In the genomic region with DNA sequence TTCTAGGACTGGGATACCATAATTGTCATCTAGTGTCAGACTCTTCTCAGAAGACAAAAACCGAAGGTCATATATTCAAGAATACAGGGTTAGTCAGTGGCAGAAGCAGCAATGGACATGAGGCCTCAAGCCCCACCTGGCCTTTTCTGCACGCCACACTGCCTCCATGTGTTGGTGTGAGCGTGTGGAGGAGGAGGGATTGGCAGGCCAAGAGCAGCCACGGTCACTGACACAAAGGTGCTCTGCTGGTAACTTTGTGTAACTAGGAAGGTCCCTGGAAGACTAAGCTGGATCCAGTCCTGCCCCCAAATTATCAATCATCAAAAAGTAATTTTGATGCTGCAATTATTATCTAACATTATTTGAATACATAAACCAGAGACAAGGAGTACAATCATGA, we compare ENCODE assay signal across 1 cellular context.
TF ChIP-seq lines count a peak whose summit lies in the region.

No MANE protein-coding gene starts in this region.

TF ChIP-seq in HepG2, 621 proteins besides CTCF, POLR2A, EP300 and RAD21:
- TF ChIP-seq, protein P1, sequence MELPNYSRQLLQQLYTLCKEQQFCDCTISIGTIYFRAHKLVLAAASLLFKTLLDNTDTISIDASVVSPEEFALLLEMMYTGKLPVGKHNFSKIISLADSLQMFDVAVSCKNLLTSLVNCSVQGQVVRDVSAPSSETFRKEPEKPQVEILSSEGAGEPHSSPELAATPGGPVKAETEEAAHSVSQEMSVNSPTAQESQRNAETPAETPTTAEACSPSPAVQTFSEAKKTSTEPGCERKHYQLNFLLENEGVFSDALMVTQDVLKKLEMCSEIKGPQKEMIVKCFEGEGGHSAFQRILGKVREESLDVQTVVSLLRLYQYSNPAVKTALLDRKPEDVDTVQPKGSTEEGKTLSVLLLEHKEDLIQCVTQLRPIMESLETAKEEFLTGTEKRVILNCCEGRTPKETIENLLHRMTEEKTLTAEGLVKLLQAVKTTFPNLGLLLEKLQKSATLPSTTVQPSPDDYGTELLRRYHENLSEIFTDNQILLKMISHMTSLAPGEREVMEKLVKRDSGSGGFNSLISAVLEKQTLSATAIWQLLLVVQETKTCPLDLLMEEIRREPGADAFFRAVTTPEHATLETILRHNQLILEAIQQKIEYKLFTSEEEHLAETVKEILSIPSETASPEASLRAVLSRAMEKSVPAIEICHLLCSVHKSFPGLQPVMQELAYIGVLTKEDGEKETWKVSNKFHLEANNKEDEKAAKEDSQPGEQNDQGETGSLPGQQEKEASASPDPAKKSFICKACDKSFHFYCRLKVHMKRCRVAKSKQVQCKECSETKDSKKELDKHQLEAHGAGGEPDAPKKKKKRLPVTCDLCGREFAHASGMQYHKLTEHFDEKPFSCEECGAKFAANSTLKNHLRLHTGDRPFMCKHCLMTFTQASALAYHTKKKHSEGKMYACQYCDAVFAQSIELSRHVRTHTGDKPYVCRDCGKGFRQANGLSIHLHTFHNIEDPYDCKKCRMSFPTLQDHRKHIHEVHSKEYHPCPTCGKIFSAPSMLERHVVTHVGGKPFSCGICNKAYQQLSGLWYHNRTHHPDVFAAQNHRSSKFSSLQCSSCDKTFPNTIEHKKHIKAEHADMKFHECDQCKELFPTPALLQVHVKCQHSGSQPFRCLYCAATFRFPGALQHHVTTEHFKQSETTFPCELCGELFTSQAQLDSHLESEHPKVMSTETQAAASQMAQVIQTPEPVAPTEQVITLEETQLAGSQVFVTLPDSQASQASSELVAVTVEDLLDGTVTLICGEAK (IDR thresholded peaks at IDR 0.05) = no peak
- TF ChIP-seq, protein P1 (CRISPR knock-in tag; IDR thresholded peaks at IDR 0.05) = no peak
- no peak for TF ChIP-seq KLF15 (CRISPR knock-in tag; IDR thresholded peaks at IDR 0.05; ENCODE audit: borderline replicate concordance)
- no peak for TF ChIP-seq RELA (CRISPR knock-in tag; IDR thresholded peaks at IDR 0.05)
- no peak for TF ChIP-seq PREB (CRISPR knock-in tag; IDR thresholded peaks at IDR 0.05)
- no peak for TF ChIP-seq ZFYVE20 (CRISPR knock-in tag; IDR thresholded peaks at IDR 0.05; ENCODE audit: borderline replicate concordance, low read depth)
- TF ChIP-seq ZNF333 (CRISPR knock-in tag; IDR thresholded peaks at IDR 0.05; ENCODE audit: borderline replicate concordance) = no peak
- TF ChIP-seq ZNF615 (CRISPR knock-in tag; IDR thresholded peaks at IDR 0.05; ENCODE audit: borderline replicate concordance) = no peak
- peak; percentile 11; the same call in 1 of the 2 replicates for TF ChIP-seq STAG1 (CRISPR knock-in tag; IDR thresholded peaks at IDR 0.05)
